18 cellular contexts compared by ENCODE assay signal in genomic region chr10:63058236-63058635, GRCh38.
A peak's percentile ranks its signal among the peaks of the same experiment; 100 is the strongest.
DNase-seq lines count a peak whose midpoint lies in the region; ATAC-seq and TF ChIP-seq lines count a peak whose summit lies in the region.
"Had no signal": no experiment of that assay in that cellular context is flagged by ENCODE, and none has a peak within 500 bp of the region (broad histone marks: within the 10 kb centered on the region; RNA-seq: fewer than 3 reads in every experiment).

No MANE protein-coding gene starts in this region.

- no peak overlapping the region for H3K4me2 ChIP-seq in mammary epithelial cell (ENCODE audit: insufficient read depth, low read depth, low read length)
- H3K4me2 ChIP-seq: BLaER1 had no signal

- no peaks in the 10 kb centered on the region for H3K9me3 Mint-ChIP-seq in MCF 10A (ENCODE audit: unreplicated experiment)
- no peaks in the 10 kb centered on the region for H3K9me3 Mint-ChIP-seq in neural crest cell
- H3K9me3 Mint-ChIP-seq: CD8-positive, alpha-beta memory T cell; IgD-negative memory B cell had no signal

- H3K4me1 Mint-ChIP-seq in MCF 10A (ENCODE audit: insufficient read depth, unreplicated experiment): peaks cover 6% of the 10 kb centered on the region
- peaks cover 53% of the 10 kb centered on the region for H3K4me1 Mint-ChIP-seq in neural crest cell
- H3K4me1 Mint-ChIP-seq: CD8-positive, alpha-beta memory T cell; IgD-negative memory B cell had no signal

- H3K9me3 ChIP-seq in mammary epithelial cell (replicated peaks; ENCODE audit: insufficient read depth, low read length): no peaks in the 10 kb centered on the region
- H3K9me3 ChIP-seq: BLaER1 had no signal

- no peaks in the 10 kb centered on the region for H4K20me1 ChIP-seq in mammary epithelial cell (ENCODE audit: insufficient read depth, low read length)
- H4K20me1 ChIP-seq: BLaER1 had no signal

- no peaks in the 10 kb centered on the region for H3K27me3 Mint-ChIP-seq in MCF 10A (ENCODE audit: insufficient read depth, unreplicated experiment)
- H3K27me3 Mint-ChIP-seq in neural crest cell (ENCODE audit: low read depth): no peaks in the 10 kb centered on the region

- CTCF ChIA-PET in mammary epithelial cell (lab: Charles Lee; ENCODE audit: low non-redundant PET): no interaction called here
- CTCF ChIA-PET in MCF 10A (lab: Yijun Ruan, JAX): interaction anchor here (0.5 to 0.6 kb wide), 3 partner anchors 66 to 464 kb away, joined by 3 to 5 read pairs (median 4); no protein-coding TSS in a partner anchor

- H3K36me3 Mint-ChIP-seq in MCF 10A (ENCODE audit: insufficient read depth, unreplicated experiment) (no peaks in the 10 kb centered on the region), neural crest cell (ENCODE audit: low read depth) (no peaks in the 10 kb centered on the region)
- H3K36me3 Mint-ChIP-seq: CD8-positive, alpha-beta memory T cell; IgD-negative memory B cell had no signal

- H3K4me3 Mint-ChIP-seq in MCF 10A (ENCODE audit: unreplicated experiment) (no peak overlapping the region), neural crest cell (peak overlapping the region; percentile 10)
- H3K4me3 Mint-ChIP-seq: CD8-positive, alpha-beta memory T cell; IgD-negative memory B cell had no signal

- POLR2A ChIA-PET in MCF 10A (lab: Yijun Ruan, JAX): interaction anchor here (0.6 kb wide), 1 partner anchor 254 kb away, joined by 3 read pairs; the partner anchor contains the start of gene ADO

- H2AFZ ChIP-seq in mammary epithelial cell (ENCODE audit: low read depth, low read length): no peak overlapping the region
- H2AFZ ChIP-seq: GM23248 had no signal

- TF ChIP-seq CTCF in mammary epithelial cell (conservative IDR thresholded peaks at IDR 0.05 in 1 of 2, IDR thresholded peaks at IDR 0.05 in 1 of 2; ENCODE audit: extremely low read depth in 1 of 2, insufficient read depth in 1 of 2, low read depth in 1 of 2, low read length in 2 of 2) (no peak), MCF 10A (IDR thresholded peaks at IDR 0.05; ENCODE audit: unreplicated experiment) (no peak), neural crest cell (conservative IDR thresholded peaks at IDR 0.05) (no peak)

- H3K36me3 ChIP-seq in mammary epithelial cell (ENCODE audit: insufficient read depth, low read length): no peaks in the 10 kb centered on the region
- H3K36me3 ChIP-seq: BLaER1 had no signal

- H3K27ac Mint-ChIP-seq in MCF 10A (ENCODE audit: low read depth, unreplicated experiment) (no peak overlapping the region), neural crest cell (ENCODE audit: unreplicated experiment) (no peak overlapping the region)
- H3K27ac Mint-ChIP-seq: CD8-positive, alpha-beta memory T cell; IgD-negative memory B cell had no signal

- no peak overlapping the region for H3K9ac ChIP-seq in mammary epithelial cell (ENCODE audit: insufficient read depth, low read length)
- H3K9ac ChIP-seq: BLaER1, GM23248 had no signal

- no peak overlapping the region for H3K4me3 ChIP-seq in mammary epithelial cell (replicated peaks in 1 of 3; ENCODE audit: insufficient read depth in 1 of 3, low read depth in 2 of 3, low read length in 3 of 3)
- H3K4me3 ChIP-seq: BLaER1, GM23248 had no signal

- H3K27me3 ChIP-seq in mammary epithelial cell (ENCODE audit: insufficient read depth, low read length): no peaks in the 10 kb centered on the region
- H3K27me3 ChIP-seq: BLaER1 had no signal

- intact Hi-C loops in mammary epithelial cell (cut with micrococcal nuclease): no loop called here
- intact Hi-C loops in MCF 10A (cut with micrococcal nuclease): no loop called here

- in situ Hi-C loops in mammary epithelial cell (cut with MboI; ENCODE audit: low sequenced_read_pairs in 2 of 2): no loop called here

- DNase-seq in mammary epithelial cell (peak; percentile 10), MCF 10A (ENCODE audit: unreplicated experiment) (no peak), epidermal melanocyte (ENCODE audit: insufficient read length, low spot score) (peak; percentile 23), neural crest cell (ENCODE audit: low read depth, low spot score) (peak; percentile 20), NCI-H82 treated with DMSO at 0.1 percent for 48 hours (lab: John Stamatoyannopoulos, UW; ENCODE audit: unreplicated experiment) (no peak), anterior cingulate cortex (lab: John Stamatoyannopoulos, UW) (no peak)
- DNase-seq: AML-193; CD8-positive, alpha-beta memory T cell; DMS 273 treated with DMSO at 0.1 percent for 48 hours; GDM1; GM23248; H7; KG1 had no signal

- dilution Hi-C loops in mammary epithelial cell (cut with HindIII; ENCODE audit: low sequenced_read_pairs): no loop called here

- H3K79me2 ChIP-seq in mammary epithelial cell (ENCODE audit: insufficient read depth, low read length): no peaks in the 10 kb centered on the region

- ATAC-seq in GM19023 (IDR thresholded peaks at IDR 0.05; ENCODE audit: unreplicated experiment) (no peak), HG02884 (IDR thresholded peaks at IDR 0.05; ENCODE audit: unreplicated experiment) (no peak)

- no TSS peak for BruUV-seq in mammary epithelial cell (replicated peaks; lab: Mats Ljungman, UMichigan)
- no TSS peak for BruUV-seq in MCF 10A (replicated peaks; lab: Mats Ljungman, UMichigan)

- no peak overlapping the region for H3K27ac ChIP-seq in mammary epithelial cell (ENCODE audit: insufficient read depth, low read depth, low read length)
- H3K27ac ChIP-seq: 22Rv1, BLaER1, GM23248 had no signal

- H3K4me1 ChIP-seq in mammary epithelial cell (ENCODE audit: insufficient read depth, low read length): peaks cover 5% of the 10 kb centered on the region

Comparison
In these comparisons a context has a peak if more than half of its experiments do, and no peak if none do; other contexts are left out.
1. DNase-seq: peak in mammary epithelial cell (single experiment), epidermal melanocyte (single experiment) and neural crest cell (single experiment); none in MCF 10A (single experiment), NCI-H82 treated with DMSO at 0.1 percent for 48 hours (single experiment) and anterior cingulate cortex (0 of 58).